In the genomic region with DNA sequence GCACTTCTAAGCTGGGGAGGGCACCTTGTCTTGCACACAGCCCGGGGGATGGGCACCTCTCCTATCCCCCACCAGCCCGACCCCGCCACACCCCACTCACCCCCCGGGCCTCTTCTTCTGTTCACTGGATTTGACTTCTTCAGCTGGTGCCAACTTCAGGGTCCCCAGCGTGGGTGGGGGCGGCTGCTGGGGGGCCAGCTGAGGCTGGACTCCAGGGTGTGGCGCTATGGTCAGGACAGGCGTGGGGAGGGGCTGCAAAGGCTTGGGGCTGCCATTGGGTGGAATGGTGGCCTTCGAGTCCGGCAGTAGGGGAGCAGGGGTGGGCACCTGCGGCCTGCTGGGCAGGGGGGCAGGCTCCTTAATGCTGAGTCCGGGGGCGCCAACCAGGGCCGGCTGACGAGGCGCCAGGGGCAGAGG, we compare ENCODE assay signal across 1 cellular context.
TF ChIP-seq lines count a peak whose summit lies in the region.

No MANE protein-coding gene starts in this region.

TF ChIP-seq in K562, 482 proteins besides CTCF, POLR2A, EP300 and RAD21:
- TF ChIP-seq RBM14 (IDR thresholded peaks at IDR 0.05; ENCODE audit: borderline replicate concordance, insufficient read depth, low read depth, low read length) (no peak), SMARCA5 (IDR thresholded peaks at IDR 0.05) (no peak), RB1 (IDR thresholded peaks at IDR 0.05; ENCODE audit: low read depth) (no peak), POU5F1 (IDR thresholded peaks at IDR 0.05; ENCODE audit: borderline replicate concordance, low read depth, low read length, partially characterized antibody) (no peak), MTA1 (IDR thresholded peaks at IDR 0.05; ENCODE audit: borderline replicate concordance) (no peak), PRPF4 (IDR thresholded peaks at IDR 0.05; ENCODE audit: insufficient read depth, low read depth, low read length, poor library complexity, severe bottlenecking) (no peak), HNRNPLL (IDR thresholded peaks at IDR 0.05; ENCODE audit: low read depth, low read length, poor library complexity, severe bottlenecking) (no peak), ZNF263 (CRISPR knock-in tag; IDR thresholded peaks at IDR 0.05; ENCODE audit: borderline replicate concordance) (no peak), ZNF586 (CRISPR knock-in tag; conservative IDR thresholded peaks at IDR 0.05) (no peak)
- TF ChIP-seq, protein P1, sequence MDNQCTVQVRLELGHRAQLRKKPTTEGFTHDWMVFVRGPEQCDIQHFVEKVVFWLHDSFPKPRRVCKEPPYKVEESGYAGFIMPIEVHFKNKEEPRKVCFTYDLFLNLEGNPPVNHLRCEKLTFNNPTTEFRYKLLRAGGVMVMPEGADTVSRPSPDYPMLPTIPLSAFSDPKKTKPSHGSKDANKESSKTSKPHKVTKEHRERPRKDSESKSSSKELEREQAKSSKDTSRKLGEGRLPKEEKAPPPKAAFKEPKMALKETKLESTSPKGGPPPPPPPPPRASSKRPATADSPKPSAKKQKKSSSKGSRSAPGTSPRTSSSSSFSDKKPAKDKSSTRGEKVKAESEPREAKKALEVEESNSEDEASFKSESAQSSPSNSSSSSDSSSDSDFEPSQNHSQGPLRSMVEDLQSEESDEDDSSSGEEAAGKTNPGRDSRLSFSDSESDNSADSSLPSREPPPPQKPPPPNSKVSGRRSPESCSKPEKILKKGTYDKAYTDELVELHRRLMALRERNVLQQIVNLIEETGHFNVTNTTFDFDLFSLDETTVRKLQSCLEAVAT (IDR thresholded peaks at IDR 0.05), result no peak
- TF ChIP-seq, protein P2, sequence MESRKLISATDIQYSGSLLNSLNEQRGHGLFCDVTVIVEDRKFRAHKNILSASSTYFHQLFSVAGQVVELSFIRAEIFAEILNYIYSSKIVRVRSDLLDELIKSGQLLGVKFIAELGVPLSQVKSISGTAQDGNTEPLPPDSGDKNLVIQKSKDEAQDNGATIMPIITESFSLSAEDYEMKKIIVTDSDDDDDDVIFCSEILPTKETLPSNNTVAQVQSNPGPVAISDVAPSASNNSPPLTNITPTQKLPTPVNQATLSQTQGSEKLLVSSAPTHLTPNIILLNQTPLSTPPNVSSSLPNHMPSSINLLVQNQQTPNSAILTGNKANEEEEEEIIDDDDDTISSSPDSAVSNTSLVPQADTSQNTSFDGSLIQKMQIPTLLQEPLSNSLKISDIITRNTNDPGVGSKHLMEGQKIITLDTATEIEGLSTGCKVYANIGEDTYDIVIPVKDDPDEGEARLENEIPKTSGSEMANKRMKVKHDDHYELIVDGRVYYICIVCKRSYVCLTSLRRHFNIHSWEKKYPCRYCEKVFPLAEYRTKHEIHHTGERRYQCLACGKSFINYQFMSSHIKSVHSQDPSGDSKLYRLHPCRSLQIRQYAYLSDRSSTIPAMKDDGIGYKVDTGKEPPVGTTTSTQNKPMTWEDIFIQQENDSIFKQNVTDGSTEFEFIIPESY (CRISPR knock-in tag; IDR thresholded peaks at IDR 0.05), result no peak
TF ChIP-seq in K562: peak in this region for 0.
